ENCODE assay signal across 8 cellular contexts in genomic region chr6:30101423-30101938, GRCh38. TPM values are rescaled to one million over a fixed set of nuclear protein-coding genes. Genes with fewer than 3 reads are reported as not detected.
DNase-seq lines count a peak whose midpoint lies in the region; ATAC-seq and TF ChIP-seq lines count a peak whose summit lies in the region.

No MANE protein-coding gene starts in this region.

- no peaks in the 10 kb centered on the region for H3K36me3 Mint-ChIP-seq in IgD-negative memory B cell

- no peak for TF ChIP-seq POLR2A in body of pancreas (IDR thresholded peaks at IDR 0.05)

- H3K27me3 ChIP-seq in AG04450 (ENCODE audit: control insufficient read depth, insufficient read depth, low read length) (peaks cover 66% of the 10 kb centered on the region), body of pancreas (no peaks in the 10 kb centered on the region), thoracic aorta (replicated peaks; ENCODE audit: insufficient read depth) (peaks cover 18% of the 10 kb centered on the region)

- DNase-seq in AG04450 (ENCODE audit: low read depth, low spot score): no peak
- DNase-seq in body of pancreas: no peak
- no peak for DNase-seq in left lobe of liver (ENCODE audit: low spot score)
- no peak for DNase-seq in thoracic aorta (ENCODE audit: low spot score)
- DNase-seq in NCI-H146 treated with DMSO at 0.1 percent for 48 hours (lab: John Stamatoyannopoulos, UW; ENCODE audit: unreplicated experiment): no peak
- no peak for DNase-seq in GOT3 (lab: John Stamatoyannopoulos, UW)

- WGBS in body of pancreas, 2 donors: 2 to 3% methylated on average over 13 of the region's 13 CpGs

- intact Hi-C loops in body of pancreas (cut with DNase I): no loop called here

- H3K9me3 ChIP-seq in AG04450 (ENCODE audit: control insufficient read depth, insufficient read depth, low read length) (no peaks in the 10 kb centered on the region), body of pancreas (no peaks in the 10 kb centered on the region), thoracic aorta (no peaks in the 10 kb centered on the region)

- TF ChIP-seq CTCF in AG04450 (IDR thresholded peaks at IDR 0.05; ENCODE audit: low read depth, low read length) (no peak), body of pancreas (IDR thresholded peaks at IDR 0.05) (no peak), thoracic aorta (IDR thresholded peaks at IDR 0.05) (no peak)

- ATAC-seq in body of pancreas (peak; percentile 7), left lobe of liver (peak; percentile 6), thoracic aorta (ENCODE audit: insufficient number of reproducible peaks, low FRiP score, low read depth) (no peak), HG03039 (IDR thresholded peaks at IDR 0.05; ENCODE audit: unreplicated experiment) (no peak)

- H3K4me1 ChIP-seq in body of pancreas (peaks cover 36% of the 10 kb centered on the region), thoracic aorta (ENCODE audit: control insufficient read depth in 1 of 2, low read depth in 2 of 2) (peaks cover 8 to 27% of the 10 kb centered on the region in 2 donors)

- H3K27ac ChIP-seq in AG04450 (ENCODE audit: low read depth, low read length) (peak overlapping the region; percentile 39), body of pancreas (peak overlapping the region in 3 of 4 donors; percentile 25 to 37 (median 34)), thoracic aorta (no peak overlapping the region)

- H3K36me3 ChIP-seq in body of pancreas (replicated peaks in 1 of 2; ENCODE audit: insufficient read depth in 1 of 2, low read depth in 2 of 2): no peaks in the 10 kb centered on the region
- H3K36me3 ChIP-seq in thoracic aorta: no peaks in the 10 kb centered on the region

- peak overlapping the region; percentile 71 to 91 (median 86) for H3K4me3 Mint-ChIP-seq in IgD-negative memory B cell

- no peaks in the 10 kb centered on the region for H3K9me3 Mint-ChIP-seq in IgD-negative memory B cell

- H3K27ac Mint-ChIP-seq in IgD-negative memory B cell: peak overlapping the region in 2 of 3 donors; percentile 7 to 19

- H3K27me3 Mint-ChIP-seq in IgD-negative memory B cell: peaks cover 54% of the 10 kb centered on the region

- H3K4me3 ChIP-seq in AG04450 (ENCODE audit: low read depth, low read length): peak overlapping the region; percentile 59
- H3K4me3 ChIP-seq in body of pancreas: no peak overlapping the region
- peak overlapping the region; percentile 70 for H3K4me3 ChIP-seq in thoracic aorta

- POLR2A ChIA-PET in AG04450 (lab: Yijun Ruan, JAX): interaction anchor here (1.0 kb wide), 1 partner anchor 40 kb away, joined by 3 read pairs; the partner anchor contains the start of gene POLR1H

- CTCF ChIA-PET in AG04450 (lab: Charles Lee): interaction anchor here (0.7 to 6.8 kb wide), 10 partner anchors 10 to 119 kb away, joined by 3 to 236 read pairs (median 4); no protein-coding TSS in a partner anchor

- H3K4me1 Mint-ChIP-seq in IgD-negative memory B cell: peaks cover 26 to 37% (median 35%) of the 10 kb centered on the region in 3 donors

RNA-seq across cellular contexts. Expression of gene TRIM31, which starts 11.4 kb away (rescaled TPM):
- not detected in 2 replicates for polyA plus RNA-seq in AG04450 (2011; rRNA removed)
- not detected in 2 replicates for polyA minus RNA-seq in AG04450 (2011; rRNA and poly(A)+ RNA removed)
- polyA plus RNA-seq in IgD-negative memory B cell: not detected
- total RNA-seq in body of pancreas: under 1 TPM in 1 of 2 donors, not detected in 1; 0.26 TPM
- not detected for total RNA-seq in left lobe of liver
- total RNA-seq in thoracic aorta: 1 to 10 TPM in 1 of 2 donors, not detected in 1; 2.0 TPM

RNA-seq across cellular contexts. Expression of gene RNF39, which starts 25.9 kb away (rescaled TPM):
- polyA plus RNA-seq in AG04450 (2011; rRNA removed) (not detected in 2 replicates), IgD-negative memory B cell (not detected)
- polyA minus RNA-seq in AG04450 (2011; rRNA and poly(A)+ RNA removed): not detected in 2 replicates
- total RNA-seq in body of pancreas (1 to 10 TPM in 1 of 2 donors, not detected in 1; 1.6 TPM), left lobe of liver (0.08 TPM), thoracic aorta (not detected)

RNA-seq across cellular contexts. Expression of gene TRIM40, which starts 34.5 kb away (rescaled TPM):
- polyA plus RNA-seq in AG04450 (2011; rRNA removed): not detected in 2 replicates
- not detected in 2 replicates for polyA minus RNA-seq in AG04450 (2011; rRNA and poly(A)+ RNA removed)
- polyA plus RNA-seq in IgD-negative memory B cell: 0.10 TPM
- total RNA-seq in body of pancreas: not detected
- total RNA-seq in left lobe of liver: not detected
- total RNA-seq in thoracic aorta: not detected

RNA-seq across cellular contexts. Expression of gene PPP1R11, which starts 34.5 kb away (rescaled TPM):
- polyA plus RNA-seq in AG04450 (2011; rRNA removed): 49.8 and 53.5 TPM in 2 replicates
- polyA minus RNA-seq in AG04450 (2011; rRNA and poly(A)+ RNA removed): 21.7 and 22.3 TPM in 2 replicates
- 102 TPM for polyA plus RNA-seq in IgD-negative memory B cell
- total RNA-seq in body of pancreas: 10 to 100 TPM; 18.9 to 34.3 TPM
- 21.7 TPM for total RNA-seq in left lobe of liver
- 10 to 100 TPM; 25.2 to 45.5 TPM for total RNA-seq in thoracic aorta

RNA-seq across cellular contexts. Expression of gene POLR1H, which starts 40.4 kb away (rescaled TPM):
- 25.0 and 25.1 TPM in 2 replicates for polyA plus RNA-seq in AG04450 (2011; rRNA removed)
- polyA minus RNA-seq in AG04450 (2011; rRNA and poly(A)+ RNA removed): 8.2 and 10.7 TPM in 2 replicates
- 84.4 TPM for polyA plus RNA-seq in IgD-negative memory B cell
- 10 to 100 TPM in 1 of 2 donors, 1 to 10 TPM in 1; 7.6 to 18.7 TPM for total RNA-seq in body of pancreas
- total RNA-seq in left lobe of liver: 8.2 TPM
- 10 to 100 TPM; 11.2 to 19.1 TPM for total RNA-seq in thoracic aorta

Comparison
In these comparisons a context has a peak if more than half of its experiments do, and no peak if none do; other contexts are left out.
1. H3K27ac ChIP-seq: peak in AG04450 (single experiment) and body of pancreas (3 of 4); none in thoracic aorta (0 of 2).
2. H3K4me3 ChIP-seq: peak in AG04450 (single experiment) and thoracic aorta (single experiment); none in body of pancreas (0 of 2).
3. ATAC-seq: peak in body of pancreas (single experiment) and left lobe of liver (single experiment); none in thoracic aorta (single experiment) and HG03039 (single experiment).